Comparison of ENCODE assay signal across 8 cellular contexts in the genomic region with DNA sequence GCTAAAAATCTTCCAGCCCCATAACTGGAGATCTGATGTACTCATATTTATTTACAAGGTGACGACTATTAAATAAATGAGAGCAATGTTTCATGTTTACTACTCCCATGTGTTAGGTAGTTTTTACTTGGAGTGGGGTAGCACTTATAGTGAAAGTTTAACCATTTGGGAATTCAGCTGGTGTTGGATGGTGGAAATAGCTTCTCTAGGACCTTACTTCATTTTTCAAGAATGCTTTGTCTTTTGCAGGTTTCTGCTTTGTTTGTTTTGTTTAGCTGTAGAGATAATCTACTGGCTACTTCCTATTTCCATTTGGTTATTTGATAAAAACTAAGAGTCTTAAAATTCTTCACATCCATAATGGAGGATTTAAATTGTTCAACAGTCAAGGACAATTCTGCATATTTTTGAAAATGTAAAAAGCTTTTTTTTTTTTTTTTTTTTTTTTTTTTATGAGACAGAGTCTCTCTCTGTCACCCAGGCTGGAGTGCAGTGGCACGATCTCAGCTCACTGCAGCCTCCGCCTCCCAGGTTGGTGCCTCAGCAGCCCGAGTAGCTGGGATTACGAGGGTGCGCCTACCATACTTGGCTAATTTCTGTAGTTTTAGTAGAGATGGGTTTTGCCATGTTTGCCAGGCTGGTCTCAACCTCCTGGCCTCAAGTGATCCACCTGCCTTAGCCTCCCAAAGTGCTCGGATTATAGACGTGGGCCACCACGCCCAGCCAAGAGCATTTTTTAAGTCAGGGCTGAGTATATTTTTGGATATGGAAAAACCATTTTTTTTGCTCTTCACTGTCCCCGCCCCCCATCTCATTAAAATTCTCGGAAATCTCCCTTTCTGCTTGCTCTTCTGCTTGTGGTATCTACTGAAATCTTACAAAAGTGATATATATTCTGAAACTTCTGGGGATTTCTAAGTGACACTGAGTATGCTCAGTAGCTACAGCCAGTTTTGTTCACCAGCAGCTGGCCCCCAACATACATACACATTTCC. TPM values are rescaled to one million over a fixed set of nuclear protein-coding genes. Genes with fewer than 3 reads are reported as not detected.
DNase-seq lines count a peak whose midpoint lies in the region; ATAC-seq and TF ChIP-seq lines count a peak whose summit lies in the region.

No MANE protein-coding gene starts in this region.

- H3K4me3 ChIP-seq in AG04450 (ENCODE audit: low read depth, low read length) (peak overlapping the region; percentile 60), iPS-18a (ENCODE audit: low read length) (peak overlapping the region; percentile 61)

- peaks cover 0 to 2% of the 10 kb centered on the region in 2 donors for H3K9me3 Mint-ChIP-seq in activated T-cell treated with anti-CD3 and anti-CD28 coated beads, Interleukin-2, amount 50 U/mL, for 72 hours

- peak; percentile 39 for ATAC-seq in GM19395 (IDR thresholded peaks at IDR 0.05; ENCODE audit: unreplicated experiment)
- peak; percentile 20 for ATAC-seq in HG03565 (IDR thresholded peaks at IDR 0.05; ENCODE audit: unreplicated experiment)
- peak; percentile 72 to 75 for ATAC-seq in activated T-cell treated with anti-CD3 and anti-CD28 coated beads, Interleukin-2, amount 50 U/mL, for 72 hours (replicated peaks in 1 of 2)

- no peaks in the 10 kb centered on the region for H3K27me3 Mint-ChIP-seq in activated T-cell treated with anti-CD3 and anti-CD28 coated beads, Interleukin-2, amount 50 U/mL, for 72 hours (ENCODE audit: low read depth)

- H3K4me1 Mint-ChIP-seq in activated T-cell treated with anti-CD3 and anti-CD28 coated beads, Interleukin-2, amount 50 U/mL, for 72 hours (ENCODE audit: low read depth), result peaks cover 48% of the 10 kb centered on the region

- CTCF ChIA-PET in AG04450 (lab: Charles Lee), result interaction anchor here (0.6 to 1.6 kb wide), 4 partner anchors 58 to 302 kb away, joined by 3 to 10 read pairs (median 6); no protein-coding TSS in a partner anchor

- H3K4me3 Mint-ChIP-seq in activated T-cell treated with anti-CD3 and anti-CD28 coated beads, Interleukin-2, amount 50 U/mL, for 72 hours, result peak overlapping the region in 1 of 2 donors; percentile 78

- H3K4me1 ChIP-seq in iPS-18a (ENCODE audit: control insufficient read depth, low read depth, low read length), result peaks cover 3% of the 10 kb centered on the region

- TF ChIP-seq CTCF in AG04450 (IDR thresholded peaks at IDR 0.05; ENCODE audit: low read depth, low read length), result no peak

- no peaks in the 10 kb centered on the region; the same call in 1 of the 2 replicates for H3K9me3 ChIP-seq in AG04450 (ENCODE audit: control insufficient read depth, insufficient read depth, low read length)
- no peaks in the 10 kb centered on the region for H3K9me3 ChIP-seq in iPS-18a (ENCODE audit: control insufficient read depth, low read depth, low read length)

- H3K27ac Mint-ChIP-seq in activated T-cell treated with anti-CD3 and anti-CD28 coated beads, Interleukin-2, amount 50 U/mL, for 72 hours, result peak overlapping the region; percentile 73

- H3K27me3 ChIP-seq in AG04450 (ENCODE audit: control insufficient read depth, insufficient read depth, low read length) (no peaks in the 10 kb centered on the region), iPS-18a (ENCODE audit: control insufficient read depth, insufficient read depth, low read length) (no peaks in the 10 kb centered on the region)

- DNase-seq in AG04450 (ENCODE audit: low read depth, low spot score) (no peak), NCI-H2196 treated with DMSO at 0.1 percent for 48 hours (lab: John Stamatoyannopoulos, UW; ENCODE audit: unreplicated experiment) (no peak), NCI-H524 treated with DMSO at 0.1 percent for 48 hours (lab: John Stamatoyannopoulos, UW) (no peak)
- DNase-seq in activated T-cell treated with anti-CD3 and anti-CD28 coated beads, Interleukin-2, amount 50 U/mL, for 72 hours, result peak; percentile 65 to 74
- DNase-seq in stimulated activated CD4-positive, alpha-beta T cell treated with anti-CD3 and anti-CD28 coated beads, Interleukin-4, amount 100 ng/mL, for 1 hour, result peak; percentile 44

- H3K36me3 ChIP-seq in iPS-18a (ENCODE audit: control insufficient read depth, low read depth, low read length), result no peaks in the 10 kb centered on the region

- H3K27ac ChIP-seq in AG04450 (ENCODE audit: low read depth, low read length), result no peak overlapping the region
- no peak overlapping the region for H3K27ac ChIP-seq in iPS-18a (ENCODE audit: low read length)

- H3K9ac ChIP-seq in iPS-18a (ENCODE audit: low read length), result no peak overlapping the region

- POLR2A ChIA-PET in AG04450 (lab: Yijun Ruan, JAX), result no interaction called here

- peaks cover 6 to 10% of the 10 kb centered on the region in 2 donors for H3K36me3 Mint-ChIP-seq in activated T-cell treated with anti-CD3 and anti-CD28 coated beads, Interleukin-2, amount 50 U/mL, for 72 hours (ENCODE audit: insufficient read depth in 2 of 2)

RNA-seq across cellular contexts. Expression of gene ABCD2, which starts 1.4 kb away (rescaled TPM):
- not detected in 2 replicates for polyA plus RNA-seq in AG04450 (2011; rRNA removed)
- 0.05 TPM in 1 of 2 replicates, not detected in the other for polyA minus RNA-seq in AG04450 (2011; rRNA and poly(A)+ RNA removed)
- 10 to 100 TPM in 1 of 2 donors, 1 to 10 TPM in 1; 10.0 to 11.2 TPM for total RNA-seq in activated T-cell treated with anti-CD3 and anti-CD28 coated beads, Interleukin-2, amount 50 U/mL, for 72 hours

Comparison
In these comparisons a context has a peak if more than half of its experiments do, and no peak if none do; other contexts are left out.
1. DNase-seq: peak in activated T-cell treated with anti-CD3 and anti-CD28 coated beads, Interleukin-2, amount 50 U/mL, for 72 hours (2 of 2) and stimulated activated CD4-positive, alpha-beta T cell treated with anti-CD3 and anti-CD28 coated beads, Interleukin-4, amount 100 ng/mL, for 1 hour (single experiment); none in AG04450 (single experiment), NCI-H2196 treated with DMSO at 0.1 percent for 48 hours (single experiment) and NCI-H524 treated with DMSO at 0.1 percent for 48 hours (single experiment).
2. ATAC-seq: peak in every context shown above with its lines; median percentile 74 in activated T-cell treated with anti-CD3 and anti-CD28 coated beads, Interleukin-2, amount 50 U/mL, for 72 hours; 39 in GM19395; 20 in HG03565.